ENCODE assay signal across 17 cellular contexts in the genomic region with DNA sequence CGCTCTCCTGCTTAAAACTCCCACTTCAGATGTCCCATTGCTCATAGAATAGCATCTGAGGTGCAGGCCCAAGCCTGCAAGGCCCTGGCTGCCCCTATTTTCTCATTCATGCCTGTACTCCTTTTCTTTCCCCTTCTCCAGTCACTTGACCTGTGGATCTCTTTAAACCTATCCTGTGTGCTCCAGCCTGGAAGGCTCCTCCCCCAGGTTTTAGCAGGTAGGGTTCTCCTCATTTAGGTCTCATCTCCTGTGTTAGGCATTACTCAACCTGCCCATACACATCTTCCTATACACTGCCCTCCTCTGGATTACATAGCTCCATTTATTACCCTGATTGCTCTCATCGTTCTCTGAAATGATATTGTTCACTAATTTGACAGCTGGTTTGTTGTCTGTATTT.
DNase-seq lines count a peak whose midpoint lies in the region; ATAC-seq and TF ChIP-seq lines count a peak whose summit lies in the region.
"Had no signal": no experiment of that assay in that cellular context is flagged by ENCODE, and none has a peak within 500 bp of the region (broad histone marks: within the 10 kb centered on the region; RNA-seq: fewer than 3 reads in every experiment).

No MANE protein-coding gene starts in this region.

- POLR2A ChIA-PET in activated CD8-positive, alpha-beta T cell treated with anti-CD3 and anti-CD28 coated beads for 36 hours (lab: Charles Lee): interaction anchor here (0.7 to 2.8 kb wide), 7 partner anchors 8 to 160 kb away, joined by 3 to 13 read pairs (median 7); no protein-coding TSS in a partner anchor

- no peak for TF ChIP-seq CTCF in activated CD8-positive, alpha-beta T cell treated with anti-CD3 and anti-CD28 coated beads for 36 hours (IDR thresholded peaks at IDR 0.05)
- no peak for TF ChIP-seq CTCF in osteocyte (IDR thresholded peaks at IDR 0.05)

- H3K27ac Mint-ChIP-seq in activated naive CD4-positive, alpha-beta T cell treated with anti-CD3 and anti-CD28 coated beads, Interleukin-2, amount 50 U/mL, for 24 hours: peak overlapping the region; percentile 91
- H3K27ac Mint-ChIP-seq in activated CD8-positive, alpha-beta T cell treated with anti-CD3 and anti-CD28 coated beads for 36 hours: peak overlapping the region; percentile 88
- H3K27ac Mint-ChIP-seq in memory B cell (peak overlapping the region; percentile 64), osteocyte (ENCODE audit: unreplicated experiment) (no peak overlapping the region)
- H3K27ac Mint-ChIP-seq: progenitor cell of endocrine pancreas, type B pancreatic cell had no signal

- intact Hi-C loops in activated CD8-positive, alpha-beta T cell treated with anti-CD3 and anti-CD28 coated beads for 36 hours (cut with micrococcal nuclease): loop anchor here (1.0 kb wide), 1 partner anchor 33 kb away; no protein-coding TSS in a partner anchor

- H3K9me3 Mint-ChIP-seq in activated naive CD4-positive, alpha-beta T cell treated with anti-CD3 and anti-CD28 coated beads, Interleukin-2, amount 50 U/mL, for 24 hours: peaks cover 27% of the 10 kb centered on the region
- H3K9me3 Mint-ChIP-seq in activated CD8-positive, alpha-beta T cell treated with anti-CD3 and anti-CD28 coated beads for 36 hours: peaks cover 33% of the 10 kb centered on the region
- H3K9me3 Mint-ChIP-seq in memory B cell: peaks cover 15% of the 10 kb centered on the region
- peaks cover 28% of the 10 kb centered on the region for H3K9me3 Mint-ChIP-seq in osteocyte (ENCODE audit: unreplicated experiment)

- DNase-seq in activated naive CD4-positive, alpha-beta T cell treated with anti-CD3 and anti-CD28 coated beads, Interleukin-2, amount 50 U/mL, for 16 hours: no peak
- DNase-seq in activated CD8-positive, alpha-beta T cell treated with anti-CD3 and anti-CD28 coated beads for 36 hours: peak; percentile 31
- DNase-seq in memory B cell (ENCODE audit: low spot score in 2 of 2): no peak
- no peak for DNase-seq in osteocyte (ENCODE audit: extremely low spot score, unreplicated experiment)
- no peak for DNase-seq in NCI-H345 treated with DMSO at 0.1 percent for 48 hours (lab: John Stamatoyannopoulos, UW; ENCODE audit: unreplicated experiment)
- DNase-seq in midbrain (lab: John Stamatoyannopoulos, UW): no peak
- DNase-seq: DMS79, left cardiac atrium, mesenchymal stem cell, NCI-H187, NCI-H748 treated with DMSO at 0.1 percent for 48 hours had no signal

- ATAC-seq in activated CD8-positive, alpha-beta T cell treated with anti-CD3 and anti-CD28 coated beads for 36 hours: peak; percentile 25
- ATAC-seq in memory B cell (ENCODE audit: low read depth) (no peak), HG03159 (IDR thresholded peaks at IDR 0.05; ENCODE audit: unreplicated experiment) (no peak)
- ATAC-seq: left cardiac atrium, Right ventricle myocardium inferior had no signal

- H3K36me3 Mint-ChIP-seq in activated naive CD4-positive, alpha-beta T cell treated with anti-CD3 and anti-CD28 coated beads, Interleukin-2, amount 50 U/mL, for 24 hours: peaks cover 55% of the 10 kb centered on the region
- H3K36me3 Mint-ChIP-seq in activated CD8-positive, alpha-beta T cell treated with anti-CD3 and anti-CD28 coated beads for 36 hours (ENCODE audit: low read depth): peaks cover 58% of the 10 kb centered on the region
- H3K36me3 Mint-ChIP-seq in memory B cell (peaks cover 27% of the 10 kb centered on the region), osteocyte (ENCODE audit: unreplicated experiment) (no peaks in the 10 kb centered on the region)

- H3K27me3 Mint-ChIP-seq in activated naive CD4-positive, alpha-beta T cell treated with anti-CD3 and anti-CD28 coated beads, Interleukin-2, amount 50 U/mL, for 24 hours: no peaks in the 10 kb centered on the region
- H3K27me3 Mint-ChIP-seq in activated CD8-positive, alpha-beta T cell treated with anti-CD3 and anti-CD28 coated beads for 36 hours: no peaks in the 10 kb centered on the region
- H3K27me3 Mint-ChIP-seq in memory B cell: no peaks in the 10 kb centered on the region
- peaks cover 9% of the 10 kb centered on the region for H3K27me3 Mint-ChIP-seq in osteocyte (ENCODE audit: unreplicated experiment)
- H3K27me3 Mint-ChIP-seq: progenitor cell of endocrine pancreas, type B pancreatic cell had no signal

- peak overlapping the region; percentile 77 for H3K4me3 Mint-ChIP-seq in activated naive CD4-positive, alpha-beta T cell treated with anti-CD3 and anti-CD28 coated beads, Interleukin-2, amount 50 U/mL, for 24 hours
- H3K4me3 Mint-ChIP-seq in activated CD8-positive, alpha-beta T cell treated with anti-CD3 and anti-CD28 coated beads for 36 hours: peak overlapping the region; percentile 28
- H3K4me3 Mint-ChIP-seq in memory B cell (no peak overlapping the region), osteocyte (ENCODE audit: unreplicated experiment) (no peak overlapping the region)
- H3K4me3 Mint-ChIP-seq: neural crest cell, type B pancreatic cell had no signal

- CTCF ChIA-PET in activated CD8-positive, alpha-beta T cell treated with anti-CD3 and anti-CD28 coated beads for 36 hours (lab: Charles Lee): interaction anchor here (0.9 to 3.2 kb wide), 14 partner anchors 9 to 368 kb away, joined by 3 to 9 read pairs (median 4); no protein-coding TSS in a partner anchor

- peaks cover 100% of the 10 kb centered on the region for H3K4me1 Mint-ChIP-seq in activated naive CD4-positive, alpha-beta T cell treated with anti-CD3 and anti-CD28 coated beads, Interleukin-2, amount 50 U/mL, for 24 hours
- peaks cover 75% of the 10 kb centered on the region for H3K4me1 Mint-ChIP-seq in activated CD8-positive, alpha-beta T cell treated with anti-CD3 and anti-CD28 coated beads for 36 hours (ENCODE audit: low read depth)
- H3K4me1 Mint-ChIP-seq in memory B cell (peaks cover 33% of the 10 kb centered on the region), osteocyte (ENCODE audit: unreplicated experiment) (no peaks in the 10 kb centered on the region)

Comparison
In these comparisons a context has a peak if more than half of its experiments do, and no peak if none do; other contexts are left out.
1. H3K4me3 Mint-ChIP-seq: peak in activated naive CD4-positive, alpha-beta T cell treated with anti-CD3 and anti-CD28 coated beads, Interleukin-2, amount 50 U/mL, for 24 hours (single experiment) and activated CD8-positive, alpha-beta T cell treated with anti-CD3 and anti-CD28 coated beads for 36 hours (single experiment); none in memory B cell (single experiment) and osteocyte (single experiment).